ENCODE assay signal across 9 cellular contexts in the genomic region with DNA sequence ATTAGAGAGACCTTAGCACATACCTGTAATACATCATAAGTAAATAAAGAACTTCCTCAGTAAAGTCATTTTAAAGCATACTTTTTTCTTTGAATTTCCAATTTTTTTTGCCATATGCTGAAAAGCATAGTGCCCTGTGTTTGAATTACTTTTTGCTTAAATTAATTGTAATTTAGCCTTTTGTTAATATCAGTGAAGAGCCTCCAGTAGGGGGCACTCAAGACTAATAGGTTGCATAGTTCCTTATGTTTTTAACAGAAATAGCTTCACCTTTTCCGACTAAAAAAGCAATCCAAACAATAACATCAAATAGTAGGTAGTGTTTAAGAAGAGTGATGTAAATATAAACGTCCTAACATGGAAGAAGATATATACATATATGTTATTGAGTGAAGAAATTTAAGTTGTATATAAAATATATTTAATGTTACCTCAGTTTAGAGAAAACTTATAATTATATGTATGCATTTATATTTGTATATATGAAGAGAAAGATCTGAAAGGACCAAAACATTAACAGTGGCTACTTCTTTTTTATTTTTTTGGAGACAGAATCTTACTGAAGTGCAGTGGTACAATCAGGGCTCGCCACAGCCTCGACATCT. TPM values are rescaled to one million over a fixed set of nuclear protein-coding genes. Genes with fewer than 3 reads are reported as not detected.
DNase-seq lines count a peak whose midpoint lies in the region; ATAC-seq and TF ChIP-seq lines count a peak whose summit lies in the region.
"Had no signal": no experiment of that assay in that cellular context is flagged by ENCODE, and none has a peak within 500 bp of the region (broad histone marks: within the 10 kb centered on the region; RNA-seq: fewer than 3 reads in every experiment).

No MANE protein-coding gene starts in this region.

- H3K27ac ChIP-seq in uterus: no peak overlapping the region

- TF ChIP-seq POLR2A in uterus (IDR thresholded peaks at IDR 0.05): no peak

- no peaks in the 10 kb centered on the region for H3K27me3 ChIP-seq in uterus

- intact Hi-C loops in uterus (cut with DNase I; ENCODE audit: low total_unique reads): no loop called here

- H3K9me3 ChIP-seq in uterus: no peaks in the 10 kb centered on the region

- peak; percentile 73 for TF ChIP-seq RAD21 in Ishikawa (IDR thresholded peaks at IDR 0.05; ENCODE audit: low read depth)

- TF ChIP-seq EP300 in Ishikawa (IDR thresholded peaks at IDR 0.05; ENCODE audit: borderline replicate concordance): no peak

- peak; percentile 42 to 60 (median 48) for TF ChIP-seq CTCF in uterus (IDR thresholded peaks at IDR 0.05)

- H3K4me3 ChIP-seq in uterus: no peak overlapping the region

- ATAC-seq in GM18861 (IDR thresholded peaks at IDR 0.05; ENCODE audit: unreplicated experiment): no peak

- no peaks in the 10 kb centered on the region for H3K36me3 ChIP-seq in uterus

- peak; percentile 23 to 70 for DNase-seq in NCI-H524 (lab: John Stamatoyannopoulos, UW)
- no peak for DNase-seq in NCI-H524 treated with DMSO at 0.1 percent for 48 hours (lab: John Stamatoyannopoulos, UW)
- DNase-seq in RPMI8226: peak; percentile 75
- DNase-seq in central memory CD4-positive, alpha-beta T cell: peak; percentile 25
- DNase-seq in lung microvascular endothelial cell (ENCODE audit: low read depth in 2 of 2): peak; percentile 68 to 75
- DNase-seq in uterus: peak in 1 of 2 donors; percentile 21
- DNase-seq: activated naive CD8-positive, alpha-beta T cell treated with anti-CD3 and anti-CD28 coated beads, Interleukin-2, amount 10 ng/mL, durations not matched to agents 7 days and 5 days had no signal

- no peaks in the 10 kb centered on the region for H3K4me1 ChIP-seq in uterus

TF ChIP-seq in Ishikawa, 13 proteins besides CTCF, POLR2A, EP300 and RAD21:
- TF ChIP-seq, protein P1, sequence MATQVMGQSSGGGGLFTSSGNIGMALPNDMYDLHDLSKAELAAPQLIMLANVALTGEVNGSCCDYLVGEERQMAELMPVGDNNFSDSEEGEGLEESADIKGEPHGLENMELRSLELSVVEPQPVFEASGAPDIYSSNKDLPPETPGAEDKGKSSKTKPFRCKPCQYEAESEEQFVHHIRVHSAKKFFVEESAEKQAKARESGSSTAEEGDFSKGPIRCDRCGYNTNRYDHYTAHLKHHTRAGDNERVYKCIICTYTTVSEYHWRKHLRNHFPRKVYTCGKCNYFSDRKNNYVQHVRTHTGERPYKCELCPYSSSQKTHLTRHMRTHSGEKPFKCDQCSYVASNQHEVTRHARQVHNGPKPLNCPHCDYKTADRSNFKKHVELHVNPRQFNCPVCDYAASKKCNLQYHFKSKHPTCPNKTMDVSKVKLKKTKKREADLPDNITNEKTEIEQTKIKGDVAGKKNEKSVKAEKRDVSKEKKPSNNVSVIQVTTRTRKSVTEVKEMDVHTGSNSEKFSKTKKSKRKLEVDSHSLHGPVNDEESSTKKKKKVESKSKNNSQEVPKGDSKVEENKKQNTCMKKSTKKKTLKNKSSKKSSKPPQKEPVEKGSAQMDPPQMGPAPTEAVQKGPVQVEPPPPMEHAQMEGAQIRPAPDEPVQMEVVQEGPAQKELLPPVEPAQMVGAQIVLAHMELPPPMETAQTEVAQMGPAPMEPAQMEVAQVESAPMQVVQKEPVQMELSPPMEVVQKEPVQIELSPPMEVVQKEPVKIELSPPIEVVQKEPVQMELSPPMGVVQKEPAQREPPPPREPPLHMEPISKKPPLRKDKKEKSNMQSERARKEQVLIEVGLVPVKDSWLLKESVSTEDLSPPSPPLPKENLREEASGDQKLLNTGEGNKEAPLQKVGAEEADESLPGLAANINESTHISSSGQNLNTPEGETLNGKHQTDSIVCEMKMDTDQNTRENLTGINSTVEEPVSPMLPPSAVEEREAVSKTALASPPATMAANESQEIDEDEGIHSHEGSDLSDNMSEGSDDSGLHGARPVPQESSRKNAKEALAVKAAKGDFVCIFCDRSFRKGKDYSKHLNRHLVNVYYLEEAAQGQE (IDR thresholded peaks at IDR 0.05; ENCODE audit: low read depth): no peak
- TF ChIP-seq EGR1 (IDR thresholded peaks at IDR 0.05) (no peak), TEAD4 (IDR thresholded peaks at IDR 0.05) (no peak), ZBTB7A (IDR thresholded peaks at IDR 0.05; ENCODE audit: low read depth) (no peak), TAF1 (IDR thresholded peaks at IDR 0.05; ENCODE audit: low read depth) (no peak), USF1 (IDR thresholded peaks at IDR 0.05) (no peak), FOXM1 (IDR thresholded peaks at IDR 0.05; ENCODE audit: borderline replicate concordance, low read depth) (no peak), CEBPB (IDR thresholded peaks at IDR 0.05) (no peak), CREB1 (IDR thresholded peaks at IDR 0.05; ENCODE audit: low read depth) (no peak), NFIC (IDR thresholded peaks at IDR 0.05) (no peak), TCF12 (IDR thresholded peaks at IDR 0.05; ENCODE audit: low read depth) (no peak), YY1 (IDR thresholded peaks at IDR 0.05; ENCODE audit: low read depth) (no peak)
- TF ChIP-seq, protein P2, sequence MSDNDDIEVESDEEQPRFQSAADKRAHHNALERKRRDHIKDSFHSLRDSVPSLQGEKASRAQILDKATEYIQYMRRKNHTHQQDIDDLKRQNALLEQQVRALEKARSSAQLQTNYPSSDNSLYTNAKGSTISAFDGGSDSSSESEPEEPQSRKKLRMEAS (IDR thresholded peaks at IDR 0.05): no peak

RNA-seq across cellular contexts. Expression of gene RAD51C, which starts 18.6 kb away (rescaled TPM):
- 12.2 and 14.7 TPM in 2 replicates for total RNA-seq in lung microvascular endothelial cell
- 10 to 100 TPM in 2 of 4 donors, 1 to 10 TPM in 2; 1.2 to 32.6 (median 18.8) TPM for total RNA-seq in uterus

RNA-seq across cellular contexts. Expression of gene TEX14, which starts 19.2 kb away (rescaled TPM):
- total RNA-seq in lung microvascular endothelial cell (under 0.01 TPM in 1 of 2 replicates, not detected in the other), uterus (under 1 TPM in 3 of 4 donors, not detected in 1; 0.28 to 0.55 (median 0.29) TPM)

RNA-seq across cellular contexts. Expression of gene PPM1E, which starts 44.6 kb away (rescaled TPM):
- total RNA-seq in lung microvascular endothelial cell (0.20 TPM in 1 of 2 replicates, not detected in the other), uterus (1 to 10 TPM in 1 of 4 donors, under 1 TPM in 1, not detected in 2; 0.24 to 3.0 TPM)
- total RNA-seq: activated naive CD8-positive, alpha-beta T cell treated with anti-CD3 and anti-CD28 coated beads, Interleukin-2, amount 10 ng/mL, durations not matched to agents 7 days and 5 days had no signal
